Comparison of ENCODE assay signal across 24 cellular contexts in genomic region chr12:56804169-56804568, GRCh38.
"Had no signal": no experiment of that assay in that cellular context is flagged by ENCODE, and none has a peak within 500 bp of the region (broad histone marks: within the 10 kb centered on the region; RNA-seq: fewer than 3 reads in every experiment).

No MANE protein-coding gene starts in this region.

- H3K4me1 Mint-ChIP-seq: activated CD4-positive, alpha-beta memory T cell treated with anti-CD3 and anti-CD28 coated beads, Interleukin-2, amount 10 ng/mL, durations not matched to agents 7 days and 5 days; activated naive CD4-positive, alpha-beta T cell treated with anti-CD3 and anti-CD28 coated beads, Interleukin-2, amount 10 ng/mL, durations not matched to agents 7 days and 5 days; activated naive CD8-positive, alpha-beta T cell treated with anti-CD3 and anti-CD28 coated beads, Interleukin-2, amount 50 U/mL, for 24 hours; activated T-helper 17 cell treated with anti-CD3 and anti-CD28 coated beads, Interleukin-2, amount 50 U/mL, for 72 hours; WTC11 had no signal

- H3K4me1 ChIP-seq: colonic mucosa, gastrocnemius medialis, heart left ventricle, parathyroid adenoma, thyroid gland had no signal

- H3K36me3 Mint-ChIP-seq: activated naive CD4-positive, alpha-beta T cell treated with anti-CD3 and anti-CD28 coated beads, Interleukin-2, amount 10 ng/mL, durations not matched to agents 7 days and 5 days had no signal

- FAIRE-seq: TTC549 had no signal

- H3K27me3 Mint-ChIP-seq: activated naive CD8-positive, alpha-beta T cell treated with anti-CD3 and anti-CD28 coated beads, Interleukin-2, amount 50 U/mL, for 24 hours; activated T-helper 17 cell treated with anti-CD3 and anti-CD28 coated beads, Interleukin-2, amount 50 U/mL, for 72 hours; naive thymus-derived CD8-positive, alpha-beta T cell had no signal

- H3K79me2 ChIP-seq: parathyroid adenoma had no signal

- H3K27ac ChIP-seq: brain microvascular endothelial cell, colonic mucosa, gastrocnemius medialis, neutrophil, parathyroid adenoma, thyroid gland had no signal

- H3K36me3 ChIP-seq: brain microvascular endothelial cell, colonic mucosa, gastrocnemius medialis, heart left ventricle, neutrophil, thyroid gland had no signal

- H2AFZ ChIP-seq: parathyroid adenoma had no signal

- H3K27me3 ChIP-seq: brain microvascular endothelial cell, colonic mucosa, gastrocnemius medialis, heart left ventricle, neutrophil, thyroid gland had no signal

- H3K4me3 Mint-ChIP-seq: activated CD4-positive, alpha-beta memory T cell treated with anti-CD3 and anti-CD28 coated beads, Interleukin-2, amount 10 ng/mL, durations not matched to agents 7 days and 5 days; activated naive CD4-positive, alpha-beta T cell treated with anti-CD3 and anti-CD28 coated beads, Interleukin-2, amount 10 ng/mL, durations not matched to agents 7 days and 5 days; activated naive CD8-positive, alpha-beta T cell treated with anti-CD3 and anti-CD28 coated beads, Interleukin-2, amount 50 U/mL, for 24 hours; activated T-helper 17 cell treated with anti-CD3 and anti-CD28 coated beads, Interleukin-2, amount 50 U/mL, for 72 hours; naive thymus-derived CD8-positive, alpha-beta T cell; WTC11 had no signal

- H3K4me3 ChIP-seq: colonic mucosa, gastrocnemius medialis, heart left ventricle, thyroid gland had no signal

- DNase-seq: activated CD4-positive, alpha-beta memory T cell treated with anti-CD3 and anti-CD28 coated beads, Interleukin-2, amount 10 ng/mL, durations not matched to agents 7 days and 5 days; activated CD4-positive, alpha-beta T cell treated with anti-CD3 and anti-CD28 coated beads for 4 hours; activated naive CD4-positive, alpha-beta T cell treated with anti-CD3 and anti-CD28 coated beads, Interleukin-2, amount 10 ng/mL, durations not matched to agents 7 days and 5 days; activated naive CD8-positive, alpha-beta T cell treated with anti-CD3 and anti-CD28 coated beads, Interleukin-2, amount 50 U/mL, for 24 hours; activated T-cell treated with anti-CD3 and anti-CD28 coated beads, Interleukin-2, amount 50 U/mL, for 1 hour; brain microvascular endothelial cell; central memory CD4-positive, alpha-beta T cell; colonic mucosa; mesendoderm; naive thymus-derived CD8-positive, alpha-beta T cell; retina; stimulated activated CD4-positive, alpha-beta T cell treated with anti-CD3 and anti-CD28 coated beads, Interleukin-12 subunit alpha, Interleukin-12 subunit beta, amount 100 ng/mL, for 4 hours; stimulated activated CD4-positive, alpha-beta T cell treated with anti-CD3 and anti-CD28 coated beads, Interleukin-1b, Interleukin-23, amount 100 ng/mL, for 48 hours; stimulated activated CD8-positive, alpha-beta memory T cell treated with anti-CD3 and anti-CD28 coated beads, Interleukin-4, amount 100 ng/mL, for 48 hours; stimulated activated naive CD4-positive, alpha-beta T cell; SW 1271; thyroid gland had no signal

- H3K9me3 ChIP-seq: neutrophil had no signal

- H3K27ac Mint-ChIP-seq: activated CD4-positive, alpha-beta memory T cell treated with anti-CD3 and anti-CD28 coated beads, Interleukin-2, amount 10 ng/mL, durations not matched to agents 7 days and 5 days; activated naive CD4-positive, alpha-beta T cell treated with anti-CD3 and anti-CD28 coated beads, Interleukin-2, amount 10 ng/mL, durations not matched to agents 7 days and 5 days; activated naive CD8-positive, alpha-beta T cell treated with anti-CD3 and anti-CD28 coated beads, Interleukin-2, amount 50 U/mL, for 24 hours; activated T-helper 17 cell treated with anti-CD3 and anti-CD28 coated beads, Interleukin-2, amount 50 U/mL, for 72 hours; naive thymus-derived CD8-positive, alpha-beta T cell; WTC11 had no signal

- H3K9ac ChIP-seq: parathyroid adenoma had no signal
